Comparison of ENCODE assay signal across 14 cellular contexts in the genomic region with DNA sequence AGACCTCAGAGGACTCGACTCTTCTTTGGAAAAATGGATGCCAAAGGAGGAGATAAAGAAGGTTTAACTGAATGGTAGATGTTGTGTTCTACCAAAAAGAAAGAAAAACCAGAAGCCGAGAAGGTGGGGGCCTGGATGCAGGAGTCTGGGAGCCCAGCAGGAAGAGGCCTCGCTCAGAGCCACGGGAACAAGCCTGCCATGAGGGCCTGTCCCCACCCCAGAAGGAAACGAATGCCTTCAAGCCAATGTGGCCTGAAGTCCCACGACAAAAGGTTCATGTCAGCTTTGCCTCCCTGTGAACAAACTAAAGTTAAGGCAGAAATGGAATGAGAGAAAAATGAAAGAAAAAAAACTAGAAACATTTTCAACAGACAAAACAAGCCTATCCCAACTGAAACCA. TPM values are rescaled to one million over a fixed set of nuclear protein-coding genes. Genes with fewer than 3 reads are reported as not detected.
A peak's percentile ranks its signal among the peaks of the same experiment; 100 is the strongest.
DNase-seq lines count a peak whose midpoint lies in the region; ATAC-seq and TF ChIP-seq lines count a peak whose summit lies in the region.
"Had no signal": no experiment of that assay in that cellular context is flagged by ENCODE, and none has a peak within 500 bp of the region (broad histone marks: within the 10 kb centered on the region; RNA-seq: fewer than 3 reads in every experiment).

No MANE protein-coding gene starts in this region.

- H4K5ac ChIP-seq in mesendoderm (ENCODE audit: low read length) (no peak overlapping the region), H9 (ENCODE audit: insufficient read length, low read depth, low read length) (no peak overlapping the region)

- peaks cover 0 to 43% of the 10 kb centered on the region in 2 donors for H3K4me1 ChIP-seq in muscle layer of duodenum (ENCODE audit: control insufficient read depth in 1 of 2, insufficient read depth in 2 of 2, low read length in 2 of 2)
- H3K4me1 ChIP-seq in thoracic aorta (ENCODE audit: control insufficient read depth in 1 of 2, low read depth in 2 of 2) = peaks cover 6 to 49% of the 10 kb centered on the region in 2 donors
- H3K4me1 ChIP-seq in mesendoderm (ENCODE audit: control insufficient read depth, low read depth, low read length) = no peaks in the 10 kb centered on the region
- H3K4me1 ChIP-seq in H9 (ENCODE audit: insufficient read depth, low read length) = no peaks in the 10 kb centered on the region; the same call in 1 of the 2 replicates

- no CpG with 5 or more reads among the region's 6 CpGs for WGBS in mesendoderm (ENCODE audit: extremely low coverage, insufficient coverage, low lambda C conversion rate)
- WGBS in H9 (ENCODE audit: extremely low coverage, insufficient read length, low lambda C conversion rate) = no CpG with 5 or more reads among the region's 6 CpGs

- H3K27ac Mint-ChIP-seq in activated CD4-positive, alpha-beta T cell treated with anti-CD3 and anti-CD28 coated beads for 36 hours = peak overlapping the region; percentile 12
- peak overlapping the region in 1 of 3 experiments; percentile 96; a peak in 3 of 7 replicates for H3K27ac Mint-ChIP-seq in H9
- H3K27ac Mint-ChIP-seq: activated CD4-positive, alpha-beta T cell treated with anti-CD3 and anti-CD28 coated beads, Interleukin-2, amount 10 ng/mL, durations not matched to agents 7 days and 5 days had no signal

- H3K27ac ChIP-seq in dorsolateral prefrontal cortex (peak overlapping the region in 51 of 59 donors; percentile 3 to 82 (median 66)), muscle layer of duodenum (ENCODE audit: low read length) (peak overlapping the region; percentile 68), thoracic aorta (peak overlapping the region; percentile 39 to 65), mesendoderm (ENCODE audit: low read depth, low read length) (no peak overlapping the region), H9 (ENCODE audit: insufficient read length, low read depth, low read length) (no peak overlapping the region)

- H4K8ac ChIP-seq in mesendoderm (ENCODE audit: low read depth, low read length) (no peak overlapping the region), H9 (replicated peaks; ENCODE audit: insufficient read length, low read depth, low read length) (no peak overlapping the region)

- no peak for TF ChIP-seq CTCF in dorsolateral prefrontal cortex (IDR thresholded peaks at IDR 0.05 in 54 of 56, conservative IDR thresholded peaks at IDR 0.05 in 2 of 56; ENCODE audit: low read depth in 1 of 56, partially characterized antibody in 56 of 56)
- TF ChIP-seq CTCF in thoracic aorta (IDR thresholded peaks at IDR 0.05) = no peak
- no peak for TF ChIP-seq CTCF in H9 (conservative IDR thresholded peaks at IDR 0.05)

- H3K27me3 ChIP-seq in dorsolateral prefrontal cortex = no peaks in the 10 kb centered on the region
- no peaks in the 10 kb centered on the region for H3K27me3 ChIP-seq in muscle layer of duodenum (ENCODE audit: low read depth, low read length)
- no peaks in the 10 kb centered on the region for H3K27me3 ChIP-seq in thoracic aorta (replicated peaks; ENCODE audit: insufficient read depth)
- no peaks in the 10 kb centered on the region for H3K27me3 ChIP-seq in mesendoderm (ENCODE audit: insufficient read depth, low read length, poor library complexity)
- H3K27me3 ChIP-seq in H9 (ENCODE audit: insufficient read depth, low read length) = no peaks in the 10 kb centered on the region

- no peak overlapping the region for H3K23ac ChIP-seq in mesendoderm (ENCODE audit: low read length)
- H3K23ac ChIP-seq in H9 (ENCODE audit: insufficient read length, low read depth, low read length) = no peak overlapping the region

- H2BK12ac ChIP-seq in H9 (ENCODE audit: insufficient read length, low read depth, low read length) = no peak overlapping the region

- H3K79me1 ChIP-seq in mesendoderm (ENCODE audit: low read length) (no peaks in the 10 kb centered on the region), H9 (ENCODE audit: insufficient read depth, low read depth, low read length, poor library complexity, severe bottlenecking) (no peaks in the 10 kb centered on the region)

- H3K27me3 Mint-ChIP-seq in activated CD4-positive, alpha-beta T cell treated with anti-CD3 and anti-CD28 coated beads for 36 hours = peaks cover 2% of the 10 kb centered on the region
- H3K27me3 Mint-ChIP-seq in H9 (ENCODE audit: low read depth) = peaks cover 2% of the 10 kb centered on the region
- H3K27me3 Mint-ChIP-seq: activated CD4-positive, alpha-beta T cell treated with anti-CD3 and anti-CD28 coated beads, Interleukin-2, amount 10 ng/mL, durations not matched to agents 7 days and 5 days had no signal

- no peak overlapping the region for H2BK15ac ChIP-seq in mesendoderm (replicated peaks; ENCODE audit: low read depth)
- H2BK15ac ChIP-seq in H9 (ENCODE audit: low read depth, low read length) = no peak overlapping the region

- no peaks in the 10 kb centered on the region for H3K9me3 Mint-ChIP-seq in activated CD4-positive, alpha-beta T cell treated with anti-CD3 and anti-CD28 coated beads for 36 hours (ENCODE audit: low read depth)
- H3K9me3 Mint-ChIP-seq in H9 = no peaks in the 10 kb centered on the region
- H3K9me3 Mint-ChIP-seq: activated CD4-positive, alpha-beta T cell treated with anti-CD3 and anti-CD28 coated beads, Interleukin-2, amount 10 ng/mL, durations not matched to agents 7 days and 5 days had no signal

- peaks cover 32 to 39% of the 10 kb centered on the region in 2 donors for H3K36me3 ChIP-seq in muscle layer of duodenum (ENCODE audit: control insufficient read depth in 1 of 2, insufficient read depth in 2 of 2, low read length in 2 of 2)
- H3K36me3 ChIP-seq in thoracic aorta = peaks cover 39% of the 10 kb centered on the region
- H3K36me3 ChIP-seq in mesendoderm (ENCODE audit: control insufficient read depth, insufficient read depth, low read length) = peaks cover 9% of the 10 kb centered on the region

- H4K20me1 ChIP-seq in H9 (ENCODE audit: control insufficient read depth, insufficient read depth, insufficient read length) = peaks cover 3% of the 10 kb centered on the region

- CTCF ChIA-PET in activated CD4-positive, alpha-beta T cell treated with anti-CD3 and anti-CD28 coated beads for 36 hours (lab: Charles Lee) = interaction anchor here (0.9 to 2.2 kb wide), 5 partner anchors 18 to 507 kb away, joined by 3 to 7 read pairs (median 4); no protein-coding TSS in a partner anchor

- H3K9ac ChIP-seq in mesendoderm (ENCODE audit: low read length) (no peak overlapping the region), H9 (ENCODE audit: extremely low read depth, insufficient read length, low read length) (no peak overlapping the region)

- H2BK5ac ChIP-seq in mesendoderm (ENCODE audit: low read length) (no peak overlapping the region), H9 (ENCODE audit: insufficient read length, low read length) (no peak overlapping the region)

- peaks cover 3% of the 10 kb centered on the region for H3K4me1 Mint-ChIP-seq in activated CD4-positive, alpha-beta T cell treated with anti-CD3 and anti-CD28 coated beads for 36 hours
- peaks cover 25 to 31% of the 10 kb centered on the region in 2 experiments for H3K4me1 Mint-ChIP-seq in H9

- no peak overlapping the region for H2BK20ac ChIP-seq in H9 (ENCODE audit: low read depth, low read length, poor library complexity, severe bottlenecking)

- intact Hi-C loops in activated CD4-positive, alpha-beta T cell treated with anti-CD3 and anti-CD28 coated beads for 36 hours (cut with DNase I, micrococcal nuclease) = no loop called here
- intact Hi-C loops in dorsolateral prefrontal cortex (cut with DNase I) = loop anchor here in 1 of 2 donors (5.0 kb wide), 1 partner anchor 341 kb away; no protein-coding TSS in a partner anchor

- no peak overlapping the region for H3K4me3 Mint-ChIP-seq in activated CD4-positive, alpha-beta T cell treated with anti-CD3 and anti-CD28 coated beads for 36 hours
- no peak overlapping the region for H3K4me3 Mint-ChIP-seq in H9
- H3K4me3 Mint-ChIP-seq: activated CD4-positive, alpha-beta T cell treated with anti-CD3 and anti-CD28 coated beads, Interleukin-2, amount 10 ng/mL, durations not matched to agents 7 days and 5 days had no signal

- H3K56ac ChIP-seq in mesendoderm (ENCODE audit: low read length) = no peak overlapping the region
- no peak overlapping the region for H3K56ac ChIP-seq in H9 (ENCODE audit: insufficient read length, low read depth, low read length)

- H3K4me2 ChIP-seq in mesendoderm (ENCODE audit: low read length) (no peak overlapping the region), H9 (ENCODE audit: insufficient read depth, insufficient read length, low read length) (no peak overlapping the region)

- H3K9me3 ChIP-seq in muscle layer of duodenum (ENCODE audit: control insufficient read depth in 1 of 2, low read length in 2 of 2) (no peaks in the 10 kb centered on the region), thoracic aorta (no peaks in the 10 kb centered on the region), H9 (ENCODE audit: control insufficient read depth, low read depth, low read length) (no peaks in the 10 kb centered on the region)

- H3K4ac ChIP-seq in mesendoderm (ENCODE audit: low read depth, low read length) (no peak overlapping the region), H9 (ENCODE audit: low read depth, low read length) (no peak overlapping the region)

- H2BK120ac ChIP-seq in mesendoderm (ENCODE audit: low read depth, low read length) = no peak overlapping the region
- H2BK120ac ChIP-seq in H9 (ENCODE audit: low read depth, low read length, poor library complexity, severe bottlenecking) = no peak overlapping the region

- no peak overlapping the region for H3T11ph ChIP-seq in H9 (ENCODE audit: low read length)

- POLR2A ChIA-PET in activated CD4-positive, alpha-beta T cell treated with anti-CD3 and anti-CD28 coated beads for 36 hours (lab: Charles Lee) = no interaction called here

- H3K36me3 Mint-ChIP-seq in activated CD4-positive, alpha-beta T cell treated with anti-CD3 and anti-CD28 coated beads for 36 hours (ENCODE audit: low read depth) = peaks cover 20% of the 10 kb centered on the region
- H3K36me3 Mint-ChIP-seq in H9 (ENCODE audit: insufficient read depth in 1 of 3, low read depth in 3 of 3) = peaks cover 26 to 51% (median 48%) of the 10 kb centered on the region in 3 experiments; a peak in 6 of 7 replicates

- H3K4me3 ChIP-seq in dorsolateral prefrontal cortex = no peak overlapping the region
- H3K4me3 ChIP-seq in muscle layer of duodenum (ENCODE audit: low read depth in 1 of 2, low read length in 2 of 2) = no peak overlapping the region
- H3K4me3 ChIP-seq in thoracic aorta = no peak overlapping the region
- no peak overlapping the region for H3K4me3 ChIP-seq in mesendoderm (ENCODE audit: low read length)

- H4K91ac ChIP-seq in H9 (ENCODE audit: insufficient read length, low read depth, low read length) = no peak overlapping the region

- no peak overlapping the region for H3K14ac ChIP-seq in H9 (ENCODE audit: insufficient read depth, low read length)

- H3K23me2 ChIP-seq in H9 (ENCODE audit: insufficient read length, low read depth, low read length, poor library complexity, severe bottlenecking) = no peaks in the 10 kb centered on the region

- H3K79me2 ChIP-seq in mesendoderm (ENCODE audit: control insufficient read depth, insufficient read depth, low read length) (no peaks in the 10 kb centered on the region), H9 (ENCODE audit: insufficient read depth, low read length) (no peaks in the 10 kb centered on the region)

- ATAC-seq in activated CD4-positive, alpha-beta T cell treated with anti-CD3 and anti-CD28 coated beads for 36 hours = no peak
- ATAC-seq in thoracic aorta (ENCODE audit: insufficient number of reproducible peaks, low FRiP score, low read depth) (no peak), GM19463 (IDR thresholded peaks at IDR 0.05; ENCODE audit: unreplicated experiment) (no peak)
- ATAC-seq: stimulated activated naive CD8-positive, alpha-beta T cell treated with anti-CD3 and anti-CD28 coated beads, Interleukin-15, Interleukin-2, amounts not matched to agents 100 U/mL and 50 U/mL, for 24 hours had no signal

- H3K18ac ChIP-seq in mesendoderm (ENCODE audit: low read length) (no peak overlapping the region), H9 (ENCODE audit: insufficient read length, low read depth, low read length) (no peak overlapping the region)

- H2AK5ac ChIP-seq in mesendoderm (ENCODE audit: low read length) (no peak overlapping the region), H9 (ENCODE audit: insufficient read length, low read length) (no peak overlapping the region)

- no peak overlapping the region for H2AFZ ChIP-seq in H9 (ENCODE audit: low read length)

- DNase-seq in activated CD4-positive, alpha-beta T cell treated with anti-CD3 and anti-CD28 coated beads for 36 hours = no peak
- DNase-seq in activated CD4-positive, alpha-beta T cell treated with anti-CD3 and anti-CD28 coated beads for 48 hours = no peak
- DNase-seq in dorsolateral prefrontal cortex (no peak), thoracic aorta (ENCODE audit: low spot score) (no peak), mesendoderm (no peak), H9 (no peak)
- DNase-seq: activated CD4-positive, alpha-beta T cell treated with anti-CD3 and anti-CD28 coated beads, Interleukin-2, amount 10 ng/mL, durations not matched to agents 7 days and 5 days; central memory CD4-positive, alpha-beta T cell; erythroblast; NCI-H1048; NCI-H226; stimulated activated naive CD8-positive, alpha-beta T cell treated with anti-CD3 and anti-CD28 coated beads, Interleukin-15, Interleukin-2, amounts not matched to agents 100 U/mL and 50 U/mL, for 24 hours had no signal

RNA-seq across cellular contexts. Expression of a gene that starts 35.0 kb away (rescaled TPM):
- under 1 TPM; 0.48 to 0.49 TPM for total RNA-seq in activated CD4-positive, alpha-beta T cell treated with anti-CD3 and anti-CD28 coated beads for 36 hours
- total RNA-seq in dorsolateral prefrontal cortex (10 to 100 TPM in 119 of 120 experiments, 1 to 10 TPM in 1; 8.8 to 28.7 (median 19.1) TPM), thoracic aorta (1 to 10 TPM; 4.4 to 6.0 TPM), H9 (2021) (0.63 and 1.1 TPM in 2 replicates)
- polyA plus RNA-seq in mesendoderm (2013, experiment 1 of 2) = 0.07 TPM
- 0.11 TPM for polyA plus RNA-seq in mesendoderm (2013, experiment 2 of 2)

Comparison
In these comparisons a context has a peak if more than half of its experiments do, and no peak if none do; other contexts are left out.
1. H3K27ac ChIP-seq: peak in dorsolateral prefrontal cortex (51 of 59), muscle layer of duodenum (single experiment) and thoracic aorta (2 of 2); none in mesendoderm (single experiment) and H9 (single experiment).